Comparison of ENCODE assay signal across 8 cellular contexts in genomic region chr15:84421513-84422181, GRCh38.
DNase-seq lines count a peak whose midpoint lies in the region; ATAC-seq and TF ChIP-seq lines count a peak whose summit lies in the region.
"Not testable (repeated sequence)": the region's sequence is repeated elsewhere in the genome, so short reads cannot be mapped to it uniquely, and the experiment has no call there.

No MANE protein-coding gene starts in this region.

- peak overlapping the region in 7 of 10 experiments; percentile 27 to 58 (median 41); a peak in 6 of 20 replicates for H3K4me3 ChIP-seq in BLaER1 treated with 17β-estradiol and CSF1 and Interleukin-3, amounts not matched to agents 10 nM and 100 nM
- H3K4me3 ChIP-seq in SK-N-SH (ENCODE audit: low read depth in 2 of 2, low read length in 1 of 2), result peak overlapping the region in 1 of 2 experiments; percentile 38; a peak in 2 of 4 replicates
- peak overlapping the region; percentile 41 to 62 for H3K4me3 ChIP-seq in gastroesophageal sphincter
- H3K4me3 ChIP-seq in lower lobe of right lung, result peak overlapping the region; percentile 35
- peak overlapping the region; percentile 17 for H3K4me3 ChIP-seq in skeletal muscle cell (ENCODE audit: low read depth, low read length)
- peak overlapping the region; percentile 41 to 53 for H3K4me3 ChIP-seq in uterus

- not testable (repeated sequence) for H3K27me3 ChIP-seq in BLaER1 treated with 17β-estradiol and CSF1 and Interleukin-3, amounts not matched to agents 10 nM and 100 nM; SK-N-SH (ENCODE audit: insufficient read depth); gastroesophageal sphincter; lower lobe of right lung (ENCODE audit: low read depth); uterus

- not testable (repeated sequence) for H3K79me2 ChIP-seq in SK-N-SH (ENCODE audit: insufficient read depth)

- not testable (repeated sequence) for TF ChIP-seq RAD21 in SK-N-SH (IDR thresholded peaks at IDR 0.05; ENCODE audit: low read length)

- ATAC-seq in gastroesophageal sphincter, lower lobe of right lung: not testable (repeated sequence)

- not testable (repeated sequence) for DNase-seq in SK-N-SH; chondrocyte (ENCODE audit: low spot score); lower lobe of right lung; skeletal muscle cell (ENCODE audit: low read depth)
- peak; percentile 22 for DNase-seq in activated T-cell treated with anti-CD3 and anti-CD28 coated beads, Interleukin-2, amount 50 U/mL, for 48 hours
- DNase-seq in uterus, result peak in 1 of 2 donors; percentile 27

- POLR2A ChIA-PET in SK-N-SH (lab: Yijun Ruan, JAX), result not testable (repeated sequence)

- not testable (repeated sequence) for H3K4me1 ChIP-seq in BLaER1 treated with 17β-estradiol and CSF1 and Interleukin-3, amounts not matched to agents 10 nM and 100 nM; SK-N-SH (ENCODE audit: control insufficient read depth in 1 of 2, insufficient read depth in 2 of 2, low read depth in 1 of 2, low read length in 1 of 2); gastroesophageal sphincter; lower lobe of right lung; uterus

- H2AFZ ChIP-seq in SK-N-SH (ENCODE audit: low read depth), result not testable (repeated sequence)

- H3K27ac Mint-ChIP-seq in chondrocyte (ENCODE audit: unreplicated experiment), result not testable (repeated sequence)

- H3K9me3 Mint-ChIP-seq in chondrocyte (ENCODE audit: low read depth), result not testable (repeated sequence)

- not testable (repeated sequence) for H3K9ac ChIP-seq in BLaER1 treated with 17β-estradiol and CSF1 and Interleukin-3, amounts not matched to agents 10 nM and 100 nM
- H3K9ac ChIP-seq in SK-N-SH, result peak overlapping the region; percentile 60; the same call in 1 of the 2 replicates

- not testable (repeated sequence) for H3F3A ChIP-seq in SK-N-SH (replicated peaks; ENCODE audit: insufficient read depth)

- H3K36me3 ChIP-seq in BLaER1 treated with 17β-estradiol and CSF1 and Interleukin-3, amounts not matched to agents 10 nM and 100 nM; SK-N-SH (replicated peaks in 1 of 2; ENCODE audit: control insufficient read depth in 1 of 2, insufficient read depth in 2 of 2, low read length in 1 of 2); gastroesophageal sphincter; lower lobe of right lung; uterus: not testable (repeated sequence)

- not testable (repeated sequence) for H3K27ac ChIP-seq in BLaER1 treated with 17β-estradiol and CSF1 and Interleukin-3, amounts not matched to agents 10 nM and 100 nM; SK-N-SH (ENCODE audit: low read depth in 2 of 2, low read length in 1 of 2); lower lobe of right lung
- H3K27ac ChIP-seq in gastroesophageal sphincter (peak overlapping the region in 3 of 4 donors; percentile 67 to 88 (median 83)), uterus (peak overlapping the region; percentile 88 to 91)

- intact Hi-C loops in lower lobe of right lung (cut with DNase I); uterus (cut with DNase I; ENCODE audit: low total_unique reads): not testable (repeated sequence)

- TF ChIP-seq EP300 in SK-N-SH (IDR thresholded peaks at IDR 0.05; ENCODE audit: borderline replicate concordance in 1 of 2, low read depth in 1 of 2, low read length in 1 of 2); gastroesophageal sphincter (IDR thresholded peaks at IDR 0.05): not testable (repeated sequence)

- peak overlapping the region in 1 of 11 experiments; percentile 38; a peak in 1 of 22 replicates for H3K4me2 ChIP-seq in BLaER1 treated with 17β-estradiol and CSF1 and Interleukin-3, amounts not matched to agents 10 nM and 100 nM
- not testable (repeated sequence) for H3K4me2 ChIP-seq in SK-N-SH

- not testable (repeated sequence) for H3K36me3 Mint-ChIP-seq in chondrocyte (ENCODE audit: low read depth)

- no CpG with 5 or more reads among the region's 55 CpGs for WGBS in SK-N-SH (ENCODE audit: low lambda C conversion rate)
- WGBS in gastroesophageal sphincter (ENCODE audit: low coverage in 1 of 2), 2 donors, result no CpG with 5 or more reads among the region's 55 CpGs

- H3K9me2 ChIP-seq in SK-N-SH, result not testable (repeated sequence)

- H3K4me3 Mint-ChIP-seq in chondrocyte (ENCODE audit: unreplicated experiment), result not testable (repeated sequence)

- H3K9me3 ChIP-seq in BLaER1 treated with 17β-estradiol and CSF1 and Interleukin-3, amounts not matched to agents 10 nM and 100 nM (replicated peaks in 1 of 11); SK-N-SH; gastroesophageal sphincter; lower lobe of right lung; uterus: not testable (repeated sequence)

- not testable (repeated sequence) for TF ChIP-seq CTCF in SK-N-SH (IDR thresholded peaks at IDR 0.05); lower lobe of right lung (IDR thresholded peaks at IDR 0.05); uterus (IDR thresholded peaks at IDR 0.05)
- TF ChIP-seq CTCF in chondrocyte (IDR thresholded peaks at IDR 0.05) (peak; percentile 33), gastroesophageal sphincter (IDR thresholded peaks at IDR 0.05) (peak in 1 of 4 experiments; percentile 7)

- CTCF ChIA-PET in SK-N-SH (lab: Yijun Ruan, JAX), result not testable (repeated sequence)

- not testable (repeated sequence) for TF ChIP-seq POLR2A in gastroesophageal sphincter (IDR thresholded peaks at IDR 0.05); uterus (IDR thresholded peaks at IDR 0.05)

- H4K20me1 ChIP-seq in BLaER1 treated with 17β-estradiol and CSF1 and Interleukin-3, amounts not matched to agents 10 nM and 100 nM; SK-N-SH (ENCODE audit: insufficient read depth): not testable (repeated sequence)

- H3K27me3 Mint-ChIP-seq in chondrocyte (ENCODE audit: low read depth), result not testable (repeated sequence)

- not testable (repeated sequence) for H3K4me1 Mint-ChIP-seq in chondrocyte (ENCODE audit: low read depth)
